9 cellular contexts compared by ENCODE assay signal in the genomic region with DNA sequence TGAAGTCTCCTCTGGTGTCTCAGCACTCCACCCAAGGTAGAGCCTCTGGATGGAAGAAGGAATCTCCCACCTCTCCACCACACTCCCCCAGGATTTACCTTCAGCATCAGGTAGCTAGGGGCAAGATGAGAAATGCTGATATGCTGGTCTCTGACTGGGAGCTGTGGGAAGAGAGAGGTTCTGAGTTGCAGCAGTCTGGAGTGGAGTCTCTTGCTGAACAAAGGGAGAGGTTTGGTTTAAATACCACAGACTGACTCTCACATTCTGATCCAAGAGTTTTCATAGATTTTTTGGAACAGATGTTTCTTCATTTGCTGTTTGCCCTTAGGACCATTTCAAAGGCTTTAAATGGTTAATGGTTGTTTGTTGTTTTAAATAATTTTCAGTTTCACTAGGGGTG. TPM values are rescaled to one million over a fixed set of nuclear protein-coding genes. Genes with fewer than 3 reads are reported as not detected.
DNase-seq lines count a peak whose midpoint lies in the region; ATAC-seq, FAIRE-seq and TF ChIP-seq lines count a peak whose summit lies in the region.
"Had no signal": no experiment of that assay in that cellular context is flagged by ENCODE, and none has a peak within 500 bp of the region (broad histone marks: within the 10 kb centered on the region; RNA-seq: fewer than 3 reads in every experiment).

No MANE protein-coding gene starts in this region.

- H3K4me2 ChIP-seq in HepG2 (ENCODE audit: low read depth, low read length): peak overlapping the region; percentile 97

- peak overlapping the region; percentile 90 for H3K27ac Mint-ChIP-seq in activated naive CD8-positive, alpha-beta T cell treated with anti-CD3 and anti-CD28 coated beads for 36 hours

- H3K9ac ChIP-seq in HepG2 (ENCODE audit: insufficient read depth, low read depth, low read length): peak overlapping the region; percentile 94

- H3K4me3 ChIP-seq in HepG2 (replicated peaks in 1 of 3; ENCODE audit: insufficient read depth in 1 of 3, low read depth in 2 of 3, low read length in 3 of 3): peak overlapping the region; percentile 34 to 90 (median 35)
- H3K4me3 ChIP-seq in transverse colon: peak overlapping the region in 1 of 4 donors; percentile 97

- in situ Hi-C loops in HepG2 (cut with HindIII; ENCODE audit: extremely low pct_ligation_motif_present, low pct_unique_long_range_greater_than_20kb) (loop anchor here (5.0 kb wide), 1 partner anchor 43 kb away; the partner anchor contains the start of genes HYCC2 and NDUFB3), transverse colon (cut with MboI; ENCODE audit: low pct_ligation_motif_present in 1 of 4, low pct_unique_long_range_greater_than_20kb in 1 of 4, low sequenced_read_pairs in 3 of 4) (no loop called here)

- CTCF ChIA-PET in HepG2 (lab: Yijun Ruan, JAX; ENCODE audit: low intra/inter-chr PET ratio, low total read pairs): no interaction called here

- H3K4me1 ChIP-seq in HepG2 (ENCODE audit: insufficient read depth, low read length) (peaks cover 58% of the 10 kb centered on the region), transverse colon (peaks cover 0 to 24% (median 9%) of the 10 kb centered on the region in 4 donors)

- TSS peak; percentile 71 for BruUV-seq in HepG2 (replicated peaks; lab: Mats Ljungman, UMichigan)

- H3K36me3 ChIP-seq in HepG2 (replicated peaks in 1 of 2; ENCODE audit: control insufficient read depth in 1 of 2, insufficient read depth in 2 of 2, low read length in 2 of 2) (no peaks in the 10 kb centered on the region), transverse colon (no peaks in the 10 kb centered on the region)

- no peak for TF ChIP-seq POLR2A in HepG2 (IDR thresholded peaks at IDR 0.05; ENCODE audit: insufficient read depth in 1 of 2, low read depth in 2 of 2, low read length in 2 of 2)
- TF ChIP-seq POLR2A in transverse colon (IDR thresholded peaks at IDR 0.05): no peak

- TF ChIP-seq CTCF in HepG2 (CRISPR knock-in tag; IDR thresholded peaks at IDR 0.05) (no peak), transverse colon (IDR thresholded peaks at IDR 0.05) (no peak)

- H3K4me3 Mint-ChIP-seq in activated naive CD8-positive, alpha-beta T cell treated with anti-CD3 and anti-CD28 coated beads for 36 hours: peak overlapping the region; percentile 98

- H4K20me1 ChIP-seq in HepG2 (ENCODE audit: insufficient read depth, low read length): peaks cover 5% of the 10 kb centered on the region

- no peaks in the 10 kb centered on the region for H3K27me3 Mint-ChIP-seq in activated naive CD8-positive, alpha-beta T cell treated with anti-CD3 and anti-CD28 coated beads for 36 hours

- H3K9me3 ChIP-seq in HepG2 (ENCODE audit: low read length) (no peaks in the 10 kb centered on the region), transverse colon (no peaks in the 10 kb centered on the region)

- no peak overlapping the region for H2AFZ ChIP-seq in HepG2 (ENCODE audit: low read length)

- TF ChIP-seq EP300 in HepG2 (IDR thresholded peaks at IDR 0.05; ENCODE audit: low read depth in 2 of 2, low read length in 2 of 2): no peak
- no peak for TF ChIP-seq EP300 in HepG2 (CRISPR knock-in tag; IDR thresholded peaks at IDR 0.05; ENCODE audit: borderline replicate concordance)
- no peak for TF ChIP-seq EP300 in transverse colon (IDR thresholded peaks at IDR 0.05; ENCODE audit: low read depth)

- POLR2A ChIA-PET in HepG2 (lab: Yijun Ruan, JAX): interaction anchor here (0.9 to 5.8 kb wide), 10 partner anchors 10 to 251 kb away, joined by 3 to 75 read pairs (median 8); partner anchors contain the start of genes CLK1 and ORC2

- H3K27me3 ChIP-seq in HepG2 (ENCODE audit: control insufficient read depth in 1 of 2, insufficient read depth in 2 of 2, low read length in 2 of 2) (no peaks in the 10 kb centered on the region; a peak in 2 of 5 replicates), transverse colon (no peaks in the 10 kb centered on the region)

- TF ChIP-seq RAD21 in HepG2 (CRISPR knock-in tag; IDR thresholded peaks at IDR 0.05): no peak

- H3K79me2 ChIP-seq in HepG2 (ENCODE audit: insufficient read depth, low read length): peaks cover 30% of the 10 kb centered on the region

- peaks cover 16% of the 10 kb centered on the region for H3K36me3 Mint-ChIP-seq in activated naive CD8-positive, alpha-beta T cell treated with anti-CD3 and anti-CD28 coated beads for 36 hours

- no peak for ATAC-seq in Right ventricle myocardium superior (ENCODE audit: poor library complexity)
- ATAC-seq in HepG2: no peak

- no peak for FAIRE-seq in HepG2 (lab: Jason Lieb, UNC)

- H3K27ac ChIP-seq in HepG2 (ENCODE audit: extremely low read length, insufficient read depth, low read length): peak overlapping the region; percentile 91
- peak overlapping the region; percentile 99 to 100 (median 100) for H3K27ac ChIP-seq in transverse colon

- DNase-seq in cardiac septum (ENCODE audit: low spot score) (peak; percentile 54), Right ventricle myocardium superior (no peak), HepG2 (ENCODE audit: low spot score) (no peak), transverse colon (no peak), NCI-H526 (lab: John Stamatoyannopoulos, UW) (no peak), globus pallidus (ENCODE audit: low spot score) (no peak)
- no peak for DNase-seq in activated naive CD8-positive, alpha-beta T cell treated with anti-CD3 and anti-CD28 coated beads for 36 hours
- DNase-seq in stimulated activated CD4-positive, alpha-beta T cell treated with anti-CD3 and anti-CD28 coated beads, Interleukin-1b, Interleukin-23, amount 100 ng/mL, for 48 hours: no peak
- DNase-seq: NCI-H2227 treated with DMSO at 0.1 percent for 48 hours had no signal

- H3K4me1 Mint-ChIP-seq in activated naive CD8-positive, alpha-beta T cell treated with anti-CD3 and anti-CD28 coated beads for 36 hours: peaks cover 28% of the 10 kb centered on the region

- intact Hi-C loops in cardiac septum (cut with DNase I): no loop called here
- intact Hi-C loops in Right ventricle myocardium superior (cut with DNase I): loop anchor here (5.0 kb wide), 2 partner anchors 42 to 43 kb away; partner anchors contain the start of genes HYCC2 and NDUFB3
- intact Hi-C loops in HepG2 (cut with micrococcal nuclease; ENCODE audit: unreplicated experiment): loop anchor here (5.0 kb wide), 1 partner anchor 228 kb away; the partner anchor contains the start of genes NIF3L1 and PPIL3
- intact Hi-C loops in transverse colon (cut with DNase I; ENCODE audit: low total_unique reads): no loop called here

- H3K9me3 Mint-ChIP-seq in activated naive CD8-positive, alpha-beta T cell treated with anti-CD3 and anti-CD28 coated beads for 36 hours: peaks cover 1% of the 10 kb centered on the region

RNA-seq across cellular contexts. Expression of gene CFLAR, which starts 1.1 kb away (rescaled TPM):
- 193 TPM for total RNA-seq in cardiac septum
- 251 TPM for total RNA-seq in Right ventricle myocardium superior
- total RNA-seq in activated naive CD8-positive, alpha-beta T cell treated with anti-CD3 and anti-CD28 coated beads for 36 hours: 100 to 1,000 TPM; 190 to 198 TPM
- total RNA-seq in HepG2 (2016; rRNA removed; fragmentation: Illumina TruSeq; extraction: Trizol): 92.1 and 109 TPM in 2 replicates
- 30.7 and 32.1 TPM in 2 replicates for total RNA-seq in HepG2 (2016; cell fraction: cytosol; rRNA removed; fragmentation: Illumina TruSeq; extraction: Trizol; ENCODE audit: low read depth)
- 93.7 and 102 TPM in 2 replicates for total RNA-seq in HepG2 (2016; cell fraction: insoluble cytoplasmic fraction; rRNA removed; fragmentation: Illumina TruSeq; extraction: Trizol)
- 40.1 and 45.4 TPM in 2 replicates for total RNA-seq in HepG2 (2016; cell fraction: membrane; rRNA removed; fragmentation: Illumina TruSeq; extraction: Trizol)
- 117 and 122 TPM in 2 replicates for total RNA-seq in HepG2 (2016; cell fraction: nucleus; rRNA removed; fragmentation: Illumina TruSeq; extraction: Trizol)
- polyA plus RNA-seq in HepG2 (2011; rRNA removed): 37.3 and 43.8 TPM in 2 replicates
- polyA plus RNA-seq in HepG2 (2011; cell fraction: cytosol; rRNA removed): 20.7 and 26.9 TPM in 2 replicates
- 67.5 and 77.8 TPM in 2 replicates for polyA plus RNA-seq in HepG2 (2011; cell fraction: nucleus; rRNA removed)
- 46.4 and 55.2 TPM in 2 replicates for polyA plus RNA-seq in HepG2 (2012)
- polyA plus RNA-seq in HepG2 (2016; cell fraction: cytosol; fragmentation: Illumina TruSeq; extraction: Trizol; ENCODE audit: low read depth): 12.3 and 18.6 TPM in 2 replicates
- polyA plus RNA-seq in HepG2 (2016; cell fraction: insoluble cytoplasmic fraction; fragmentation: Illumina TruSeq; extraction: Trizol; ENCODE audit: low read depth): 85.8 and 89.0 TPM in 2 replicates
- polyA plus RNA-seq in HepG2 (2016; cell fraction: membrane; fragmentation: Illumina TruSeq; extraction: Trizol; ENCODE audit: low read depth): 27.6 and 32.5 TPM in 2 replicates
- 97.6 and 113 TPM in 2 replicates for polyA plus RNA-seq in HepG2 (2016; cell fraction: nucleus; fragmentation: Illumina TruSeq; extraction: Trizol; ENCODE audit: insufficient read depth, low read depth)
- polyA minus RNA-seq in HepG2 (2011; rRNA and poly(A)+ RNA removed; ENCODE audit: low replicate concordance): 26.0 and 106 TPM in 2 replicates
- 21.5 and 23.9 TPM in 2 replicates for polyA minus RNA-seq in HepG2 (2011; cell fraction: cytosol; rRNA and poly(A)+ RNA removed)
- polyA minus RNA-seq in HepG2 (2011; cell fraction: nucleus; rRNA and poly(A)+ RNA removed): 213 and 290 TPM in 2 replicates
- total RNA-seq in transverse colon: 100 to 1,000 TPM; 148 to 449 (median 323) TPM

RNA-seq across cellular contexts. Expression of gene NDUFB3, which starts 43.0 kb away (rescaled TPM):
- total RNA-seq in cardiac septum (278 TPM), Right ventricle myocardium superior (541 TPM), HepG2 (2016; rRNA removed; fragmentation: Illumina TruSeq; extraction: Trizol) (159 and 209 TPM in 2 replicates), transverse colon (100 to 1,000 TPM in 1 of 4 donors, 10 to 100 TPM in 1, 1 to 10 TPM in 2; 2.2 to 111 (median 44.9) TPM)
- total RNA-seq in activated naive CD8-positive, alpha-beta T cell treated with anti-CD3 and anti-CD28 coated beads for 36 hours: 100 to 1,000 TPM; 139 to 146 TPM
- 56.0 and 58.0 TPM in 2 replicates for total RNA-seq in HepG2 (2016; cell fraction: cytosol; rRNA removed; fragmentation: Illumina TruSeq; extraction: Trizol; ENCODE audit: low read depth)
- total RNA-seq in HepG2 (2016; cell fraction: insoluble cytoplasmic fraction; rRNA removed; fragmentation: Illumina TruSeq; extraction: Trizol): 164 and 215 TPM in 2 replicates
- 60.5 and 64.6 TPM in 2 replicates for total RNA-seq in HepG2 (2016; cell fraction: membrane; rRNA removed; fragmentation: Illumina TruSeq; extraction: Trizol)
- 55.8 and 67.5 TPM in 2 replicates for total RNA-seq in HepG2 (2016; cell fraction: nucleus; rRNA removed; fragmentation: Illumina TruSeq; extraction: Trizol)
- polyA plus RNA-seq in HepG2 (2011; rRNA removed): 34.2 and 50.7 TPM in 2 replicates
- polyA plus RNA-seq in HepG2 (2011; cell fraction: cytosol; rRNA removed): 25.8 and 33.0 TPM in 2 replicates
- 5.1 and 8.3 TPM in 2 replicates for polyA plus RNA-seq in HepG2 (2011; cell fraction: nucleus; rRNA removed)
- polyA plus RNA-seq in HepG2 (2012): 55.8 and 87.1 TPM in 2 replicates
- polyA plus RNA-seq in HepG2 (2016; cell fraction: cytosol; fragmentation: Illumina TruSeq; extraction: Trizol; ENCODE audit: low read depth): 51.9 and 59.2 TPM in 2 replicates
- polyA plus RNA-seq in HepG2 (2016; cell fraction: insoluble cytoplasmic fraction; fragmentation: Illumina TruSeq; extraction: Trizol; ENCODE audit: low read depth): 176 and 191 TPM in 2 replicates
- polyA plus RNA-seq in HepG2 (2016; cell fraction: membrane; fragmentation: Illumina TruSeq; extraction: Trizol; ENCODE audit: low read depth): 52.6 and 60.1 TPM in 2 replicates
- polyA plus RNA-seq in HepG2 (2016; cell fraction: nucleus; fragmentation: Illumina TruSeq; extraction: Trizol; ENCODE audit: insufficient read depth, low read depth): 76.4 and 93.0 TPM in 2 replicates
- polyA minus RNA-seq in HepG2 (2011; rRNA and poly(A)+ RNA removed; ENCODE audit: low replicate concordance): 3.1 and 3.5 TPM in 2 replicates
- polyA minus RNA-seq in HepG2 (2011; cell fraction: cytosol; rRNA and poly(A)+ RNA removed): 7.5 and 14.3 TPM in 2 replicates
- 5.8 and 7.6 TPM in 2 replicates for polyA minus RNA-seq in HepG2 (2011; cell fraction: nucleus; rRNA and poly(A)+ RNA removed)

RNA-seq across cellular contexts. Expression of gene HYCC2, which starts 43.4 kb away (rescaled TPM):
- total RNA-seq in cardiac septum (14.2 TPM), Right ventricle myocardium superior (12.0 TPM), HepG2 (2016; rRNA removed; fragmentation: Illumina TruSeq; extraction: Trizol) (13.9 and 21.5 TPM in 2 replicates), transverse colon (100 to 1,000 TPM in 1 of 4 donors, 10 to 100 TPM in 3; 23.9 to 104 (median 35.8) TPM)
- total RNA-seq in activated naive CD8-positive, alpha-beta T cell treated with anti-CD3 and anti-CD28 coated beads for 36 hours: 10 to 100 TPM; 22.6 to 25.3 TPM
- 10.8 and 15.2 TPM in 2 replicates for total RNA-seq in HepG2 (2016; cell fraction: cytosol; rRNA removed; fragmentation: Illumina TruSeq; extraction: Trizol; ENCODE audit: low read depth)
- total RNA-seq in HepG2 (2016; cell fraction: insoluble cytoplasmic fraction; rRNA removed; fragmentation: Illumina TruSeq; extraction: Trizol): 12.3 and 19.7 TPM in 2 replicates
- 6.7 and 8.6 TPM in 2 replicates for total RNA-seq in HepG2 (2016; cell fraction: membrane; rRNA removed; fragmentation: Illumina TruSeq; extraction: Trizol)
- 21.7 and 22.1 TPM in 2 replicates for total RNA-seq in HepG2 (2016; cell fraction: nucleus; rRNA removed; fragmentation: Illumina TruSeq; extraction: Trizol)
- polyA plus RNA-seq in HepG2 (2011; rRNA removed): 4.2 and 4.7 TPM in 2 replicates
- 1.4 and 1.9 TPM in 2 replicates for polyA plus RNA-seq in HepG2 (2011; cell fraction: cytosol; rRNA removed)
- polyA plus RNA-seq in HepG2 (2011; cell fraction: nucleus; rRNA removed): 5.6 and 7.8 TPM in 2 replicates
- polyA plus RNA-seq in HepG2 (2012): 4.6 and 5.7 TPM in 2 replicates
- polyA plus RNA-seq in HepG2 (2016; cell fraction: cytosol; fragmentation: Illumina TruSeq; extraction: Trizol; ENCODE audit: low read depth): 0.23 and 0.41 TPM in 2 replicates
- 6.3 and 6.9 TPM in 2 replicates for polyA plus RNA-seq in HepG2 (2016; cell fraction: insoluble cytoplasmic fraction; fragmentation: Illumina TruSeq; extraction: Trizol; ENCODE audit: low read depth)
- polyA plus RNA-seq in HepG2 (2016; cell fraction: membrane; fragmentation: Illumina TruSeq; extraction: Trizol; ENCODE audit: low read depth): 1.8 TPM in 2 replicates
- polyA plus RNA-seq in HepG2 (2016; cell fraction: nucleus; fragmentation: Illumina TruSeq; extraction: Trizol; ENCODE audit: insufficient read depth, low read depth): 14.7 and 15.8 TPM in 2 replicates
- polyA minus RNA-seq in HepG2 (2011; rRNA and poly(A)+ RNA removed; ENCODE audit: low replicate concordance): 7.4 and 8.7 TPM in 2 replicates
- 4.7 and 4.9 TPM in 2 replicates for polyA minus RNA-seq in HepG2 (2011; cell fraction: cytosol; rRNA and poly(A)+ RNA removed)
- 58.8 and 59.6 TPM in 2 replicates for polyA minus RNA-seq in HepG2 (2011; cell fraction: nucleus; rRNA and poly(A)+ RNA removed)

Comparison
In these comparisons a context has a peak if more than half of its experiments do, and no peak if none do; other contexts are left out.
1. intact Hi-C loops: an anchor here in Right ventricle myocardium superior (5.0 kb wide) and HepG2 (5.0 kb wide); none called in cardiac septum and transverse colon.